In the genomic region with DNA sequence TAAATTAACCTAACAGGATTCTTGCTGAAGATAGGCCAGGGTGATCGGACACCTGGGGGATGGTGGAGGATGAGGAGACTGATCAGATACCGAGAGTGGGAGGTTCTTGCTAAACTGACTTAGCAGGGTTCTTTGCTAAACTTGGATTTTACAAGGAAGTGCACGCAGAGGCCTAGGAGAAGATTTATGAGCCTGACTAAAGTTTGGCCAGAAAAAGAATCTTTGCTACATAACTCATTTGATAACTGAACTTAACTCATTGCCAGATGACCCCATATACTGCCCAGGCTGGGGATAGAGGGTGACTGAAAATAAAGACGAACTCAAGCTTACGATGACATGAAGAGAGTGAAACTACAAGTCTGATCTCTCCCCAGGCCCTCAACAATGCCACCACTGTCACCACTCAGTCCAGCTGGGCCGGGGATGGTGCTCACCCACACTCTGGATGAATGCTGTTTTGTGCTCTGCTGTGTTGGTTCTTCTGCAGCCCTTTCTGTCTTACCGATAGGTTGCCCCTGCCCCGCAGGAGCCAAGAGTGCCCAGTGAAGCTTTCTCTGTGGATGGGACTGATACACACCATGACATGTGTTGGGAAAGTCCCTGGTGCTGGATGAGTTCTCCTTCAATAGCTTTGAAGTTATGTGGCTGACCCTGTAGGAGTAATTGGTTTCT, we compare ENCODE assay signal across 12 cellular contexts. TPM values are rescaled to one million over a fixed set of nuclear protein-coding genes. Genes with fewer than 3 reads are reported as not detected.
DNase-seq lines count a peak whose midpoint lies in the region; ATAC-seq, FAIRE-seq and TF ChIP-seq lines count a peak whose summit lies in the region.
"Had no signal": no experiment of that assay in that cellular context is flagged by ENCODE, and none has a peak within 500 bp of the region (broad histone marks: within the 10 kb centered on the region; RNA-seq: fewer than 3 reads in every experiment).

No MANE protein-coding gene starts in this region.

- H3K27me3 ChIP-seq in HepG2 (ENCODE audit: control insufficient read depth in 1 of 2, insufficient read depth in 2 of 2, low read length in 2 of 2) = no peaks in the 10 kb centered on the region
- no peaks in the 10 kb centered on the region for H3K27me3 ChIP-seq in right lobe of liver
- no peaks in the 10 kb centered on the region for H3K27me3 ChIP-seq in GM12878 (replicated peaks in 1 of 2; ENCODE audit: control insufficient read depth in 2 of 2, insufficient read depth in 2 of 2, low read length in 1 of 2)
- H3K27me3 ChIP-seq in aorta (ENCODE audit: control insufficient read depth in 1 of 2, insufficient read depth in 2 of 2, low read length in 1 of 2) = no peaks in the 10 kb centered on the region
- H3K27me3 ChIP-seq: upper lobe of left lung had no signal

- TF ChIP-seq EP300 in HepG2 (IDR thresholded peaks at IDR 0.05; ENCODE audit: low read depth in 2 of 2, low read length in 2 of 2) (no peak), HepG2 (CRISPR knock-in tag; IDR thresholded peaks at IDR 0.05; ENCODE audit: borderline replicate concordance) (no peak), GM12878 (IDR thresholded peaks at IDR 0.05; ENCODE audit: borderline replicate concordance in 1 of 2, control insufficient read depth in 1 of 2, low read depth in 2 of 2, low read length in 2 of 2) (no peak)

- H3K36me3 Mint-ChIP-seq in naive B cell = no peaks in the 10 kb centered on the region

- H3K4me3 Mint-ChIP-seq in naive B cell = no peak overlapping the region
- H3K4me3 Mint-ChIP-seq: central memory CD8-positive, alpha-beta T cell had no signal

- H3K9me3 ChIP-seq in HepG2 (ENCODE audit: low read length) = no peaks in the 10 kb centered on the region
- H3K9me3 ChIP-seq in right lobe of liver = no peaks in the 10 kb centered on the region
- H3K9me3 ChIP-seq in GM12878 (replicated peaks; ENCODE audit: control insufficient read depth, insufficient read depth, low read length) = no peaks in the 10 kb centered on the region
- H3K9me3 ChIP-seq in aorta (ENCODE audit: control insufficient read depth, low read length) = no peaks in the 10 kb centered on the region
- H3K9me3 ChIP-seq: upper lobe of left lung had no signal

- DNase-seq in HepG2 (ENCODE audit: low spot score) (peak; percentile 50), right lobe of liver (no peak), GM12878 (ENCODE audit: low read depth, low spot score) (no peak), naive B cell (no peak), aorta (no peak), HUDEP-2 (lab: John Stamatoyannopoulos, UW; ENCODE audit: unreplicated experiment in 76 of 76) (no peak), cerebellar cortex (ENCODE audit: low spot score) (no peak), NCI-H526 (lab: John Stamatoyannopoulos, UW) (no peak)
- DNase-seq: activated CD4-positive, alpha-beta T cell treated with anti-CD3 and anti-CD28 coated beads, Interleukin-2, amount 50 U/mL, for 4 hours; OCI-M1; upper lobe of left lung had no signal

- CTCF ChIA-PET in HepG2 (lab: Yijun Ruan, JAX; ENCODE audit: low intra/inter-chr PET ratio, low total read pairs) = no interaction called here
- CTCF ChIA-PET in GM12878 (lab: Yijun Ruan, JAX) = interaction anchor here (0.9 kb wide), 1 partner anchor 21 kb away, joined by 3 read pairs; no protein-coding TSS in a partner anchor

- POLR2A ChIA-PET in HepG2 (lab: Yijun Ruan, JAX) = interaction anchor here (1.3 kb wide), 1 partner anchor 29 kb away, joined by 5 read pairs; a partner anchor contains a TSS
- POLR2A ChIA-PET in GM12878 (lab: Charles Lee) = interaction anchor here (1.2 kb wide), 1 partner anchor 221 kb away, joined by 3 read pairs; no protein-coding TSS in a partner anchor

- TF ChIP-seq CTCF in HepG2 (CRISPR knock-in tag; IDR thresholded peaks at IDR 0.05) (no peak), right lobe of liver (IDR thresholded peaks at IDR 0.05) (no peak), GM12878 (IDR thresholded peaks at IDR 0.05 in 2 of 3, conservative IDR thresholded peaks at IDR 0.05 in 1 of 3; ENCODE audit: control insufficient read depth in 2 of 3, extremely low read depth in 1 of 3, insufficient read depth in 1 of 3, low read depth in 3 of 3, low read length in 3 of 3) (no peak)

- 75% methylated on average over 8 of the region's 8 CpGs for WGBS in HepG2 (ENCODE audit: low lambda C conversion rate)
- 79% methylated on average over 8 of the region's 8 CpGs for WGBS in right lobe of liver (ENCODE audit: insufficient coverage, low coverage, low lambda C conversion rate, missing lambda C conversion rate)
- 72% methylated on average over 8 of the region's 8 CpGs for WGBS in GM12878 (ENCODE audit: insufficient coverage, insufficient replicate concordance, low lambda C conversion rate, missing lambda C conversion rate)
- WGBS in aorta, 2 donors = 49 to 58% methylated on average over 8 of the region's 8 CpGs

- H3K9me3 Mint-ChIP-seq in naive B cell = no peaks in the 10 kb centered on the region
- H3K9me3 Mint-ChIP-seq: central memory CD8-positive, alpha-beta T cell had no signal

- H2AFZ ChIP-seq in HepG2 (ENCODE audit: low read length) (no peak overlapping the region), GM12878 (ENCODE audit: control insufficient read depth, low read depth, low read length) (no peak overlapping the region)

- peak overlapping the region in 5 of 6 donors; percentile 19 to 62 (median 26) for H3K27ac Mint-ChIP-seq in naive B cell

- H3K4me3 ChIP-seq in HepG2 (replicated peaks in 1 of 3; ENCODE audit: insufficient read depth in 1 of 3, low read depth in 2 of 3, low read length in 3 of 3) (no peak overlapping the region), right lobe of liver (no peak overlapping the region), GM12878 (no peak overlapping the region), aorta (ENCODE audit: low read length in 2 of 2) (no peak overlapping the region)
- H3K4me3 ChIP-seq: upper lobe of left lung had no signal

- H3K79me2 ChIP-seq in HepG2 (ENCODE audit: insufficient read depth, low read length) (peaks cover 40% of the 10 kb centered on the region), GM12878 (ENCODE audit: control insufficient read depth, insufficient read depth, low read length) (no peaks in the 10 kb centered on the region; the same call in 1 of the 2 replicates)

- peak overlapping the region; percentile 46 for H3K4me2 ChIP-seq in HepG2 (ENCODE audit: low read depth, low read length)
- peak overlapping the region; percentile 3; the same call in 1 of the 2 replicates for H3K4me2 ChIP-seq in GM12878 (ENCODE audit: control insufficient read depth, insufficient read depth)

- no TSS peak for BruUV-seq in HepG2 (replicated peaks; lab: Mats Ljungman, UMichigan)
- no TSS peak for BruUV-seq in GM12878 (replicated peaks; lab: Mats Ljungman, UMichigan)

- peaks cover 35 to 70% (median 69%) of the 10 kb centered on the region in 3 donors for H3K4me1 Mint-ChIP-seq in naive B cell
- H3K4me1 Mint-ChIP-seq: central memory CD8-positive, alpha-beta T cell had no signal

- peaks cover 58% of the 10 kb centered on the region for H3K4me1 ChIP-seq in HepG2 (ENCODE audit: insufficient read depth, low read length)
- H3K4me1 ChIP-seq in right lobe of liver = peaks cover 0 to 41% (median 18%) of the 10 kb centered on the region in 4 donors
- H3K4me1 ChIP-seq in GM12878 (ENCODE audit: control insufficient read depth, insufficient read depth, low read length) = peaks cover 15% of the 10 kb centered on the region; the same call in 1 of the 2 replicates
- H3K4me1 ChIP-seq in aorta (ENCODE audit: control insufficient read depth in 1 of 2, insufficient read depth in 2 of 2, low read length in 2 of 2) = peaks cover 7 to 15% of the 10 kb centered on the region in 2 donors

- H4K20me1 ChIP-seq in HepG2 (ENCODE audit: insufficient read depth, low read length) = no peaks in the 10 kb centered on the region
- H4K20me1 ChIP-seq in GM12878 (ENCODE audit: control insufficient read depth, insufficient read depth) = no peaks in the 10 kb centered on the region

- TF ChIP-seq RAD21 in HepG2 (CRISPR knock-in tag; IDR thresholded peaks at IDR 0.05) (no peak), GM12878 (IDR thresholded peaks at IDR 0.05; ENCODE audit: insufficient read depth, low read depth, low read length) (no peak)

- peak overlapping the region; percentile 30 for H3K9ac ChIP-seq in HepG2 (ENCODE audit: insufficient read depth, low read depth, low read length)
- H3K9ac ChIP-seq in GM12878 (ENCODE audit: control insufficient read depth, insufficient read depth, low read length) = no peak overlapping the region

- intact Hi-C loops in HepG2 (cut with micrococcal nuclease; ENCODE audit: unreplicated experiment) = loop anchor here (10.0 kb wide), 1 partner anchor 152 kb away; no protein-coding TSS in a partner anchor
- intact Hi-C loops in right lobe of liver (cut with DNase I) = no loop called here
- intact Hi-C loops in GM12878 (cut with micrococcal nuclease; ENCODE audit: unreplicated experiment) = no loop called here
- intact Hi-C loops in aorta (cut with DNase I) = loop anchor here in 1 of 2 donors (5.0 kb wide), 2 partner anchors 44 to 64 kb away; no protein-coding TSS in a partner anchor

- ATAC-seq in HepG2 (peak; percentile 19; the same call in 2 of the 3 replicates), right lobe of liver (no peak), GM12878 (peak; percentile 64), naive B cell (ENCODE audit: low read depth in 2 of 2) (peak; percentile 67 to 70), aorta (ENCODE audit: low FRiP score) (no peak)

- H3K36me3 ChIP-seq in HepG2 (replicated peaks in 1 of 2; ENCODE audit: control insufficient read depth in 1 of 2, insufficient read depth in 2 of 2, low read length in 2 of 2) (no peaks in the 10 kb centered on the region), right lobe of liver (no peaks in the 10 kb centered on the region), GM12878 (ENCODE audit: control insufficient read depth in 2 of 2, insufficient read depth in 2 of 2, low read length in 1 of 2) (no peaks in the 10 kb centered on the region), aorta (ENCODE audit: control insufficient read depth in 1 of 2, insufficient read depth in 2 of 2, low read length in 1 of 2) (no peaks in the 10 kb centered on the region)
- H3K36me3 ChIP-seq: upper lobe of left lung had no signal

- SMC1A ChIA-PET in GM12878 (lab: Charles Lee; ENCODE audit: uncharacterized antibody, unreplicated experiment) = interaction anchor here (0.7 to 0.8 kb wide), 2 partner anchors 9 to 26 kb away, joined by 3 read pairs; no protein-coding TSS in a partner anchor

- H3K27ac ChIP-seq in HepG2 (ENCODE audit: extremely low read length, insufficient read depth, low read length) = peak overlapping the region; percentile 7
- H3K27ac ChIP-seq in right lobe of liver = no peak overlapping the region
- no peak overlapping the region for H3K27ac ChIP-seq in GM12878 (ENCODE audit: control insufficient read depth, insufficient read depth)
- peak overlapping the region; percentile 11 to 65 for H3K27ac ChIP-seq in aorta (ENCODE audit: low read depth in 1 of 2, low read length in 2 of 2)

- FAIRE-seq in HepG2 (lab: Jason Lieb, UNC) = no peak
- FAIRE-seq in GM12878 (lab: Jason Lieb, UNC) = peak; percentile 41

- no peaks in the 10 kb centered on the region for H3K27me3 Mint-ChIP-seq in naive B cell

- RAD21 ChIA-PET in GM12878 (lab: Charles Lee; ENCODE audit: unreplicated experiment) = no interaction called here

- in situ Hi-C loops in HepG2 (cut with HindIII; ENCODE audit: extremely low pct_ligation_motif_present, low pct_unique_long_range_greater_than_20kb) (no loop called here), GM12878 (cut with MboI) (no loop called here)

- TF ChIP-seq POLR2A in HepG2 (IDR thresholded peaks at IDR 0.05; ENCODE audit: insufficient read depth in 1 of 2, low read depth in 2 of 2, low read length in 2 of 2) (no peak), right lobe of liver (IDR thresholded peaks at IDR 0.05) (no peak), GM12878 (IDR thresholded peaks at IDR 0.05; ENCODE audit: low read depth, low read length) (no peak)

RNA-seq across cellular contexts. Expression of a gene that starts 29.0 kb away (rescaled TPM):
- 21.8 and 32.0 TPM in 2 replicates for total RNA-seq in HepG2 (2016; rRNA removed; fragmentation: Illumina TruSeq; extraction: Trizol)
- total RNA-seq in HepG2 (2016; cell fraction: cytosol; rRNA removed; fragmentation: Illumina TruSeq; extraction: Trizol; ENCODE audit: low read depth) = 6.2 and 6.4 TPM in 2 replicates
- 21.0 and 26.5 TPM in 2 replicates for total RNA-seq in HepG2 (2016; cell fraction: insoluble cytoplasmic fraction; rRNA removed; fragmentation: Illumina TruSeq; extraction: Trizol)
- total RNA-seq in HepG2 (2016; cell fraction: membrane; rRNA removed; fragmentation: Illumina TruSeq; extraction: Trizol) = 8.1 and 10.1 TPM in 2 replicates
- 35.3 and 36.6 TPM in 2 replicates for total RNA-seq in HepG2 (2016; cell fraction: nucleus; rRNA removed; fragmentation: Illumina TruSeq; extraction: Trizol)
- polyA plus RNA-seq in HepG2 (2011; rRNA removed) = 16.2 and 19.6 TPM in 2 replicates
- polyA plus RNA-seq in HepG2 (2011; cell fraction: cytosol; rRNA removed) = 6.6 and 10.3 TPM in 2 replicates
- 19.9 and 28.8 TPM in 2 replicates for polyA plus RNA-seq in HepG2 (2011; cell fraction: nucleus; rRNA removed)
- 14.4 and 17.5 TPM in 2 replicates for polyA plus RNA-seq in HepG2 (2012)
- 0.42 and 0.76 TPM in 2 replicates for polyA plus RNA-seq in HepG2 (2016; cell fraction: cytosol; fragmentation: Illumina TruSeq; extraction: Trizol; ENCODE audit: low read depth)
- 13.2 and 13.8 TPM in 2 replicates for polyA plus RNA-seq in HepG2 (2016; cell fraction: insoluble cytoplasmic fraction; fragmentation: Illumina TruSeq; extraction: Trizol; ENCODE audit: low read depth)
- polyA plus RNA-seq in HepG2 (2016; cell fraction: membrane; fragmentation: Illumina TruSeq; extraction: Trizol; ENCODE audit: low read depth) = 1.9 and 2.3 TPM in 2 replicates
- polyA plus RNA-seq in HepG2 (2016; cell fraction: nucleus; fragmentation: Illumina TruSeq; extraction: Trizol; ENCODE audit: insufficient read depth, low read depth) = 21.9 and 25.0 TPM in 2 replicates
- polyA minus RNA-seq in HepG2 (2011; rRNA and poly(A)+ RNA removed; ENCODE audit: low replicate concordance) = 18.5 and 40.1 TPM in 2 replicates
- polyA minus RNA-seq in HepG2 (2011; cell fraction: cytosol; rRNA and poly(A)+ RNA removed) = 15.6 and 16.2 TPM in 2 replicates
- 89.9 and 122 TPM in 2 replicates for polyA minus RNA-seq in HepG2 (2011; cell fraction: nucleus; rRNA and poly(A)+ RNA removed)
- 10 to 100 TPM; 24.1 to 53.9 (median 35.8) TPM for total RNA-seq in right lobe of liver
- 239 and 251 TPM in 2 replicates for total RNA-seq in GM12878 (2013; cell fraction: nucleolus; rRNA removed)
- 3.8 and 4.7 TPM in 2 replicates for total RNA-seq in GM12878 (2014; rRNA removed)
- total RNA-seq in GM12878 (2014; rRNA removed; fragmentation: Illumina TruSeq; extraction: Trizol) = 2.6 and 3.8 TPM in 2 replicates
- total RNA-seq in GM12878 (2021) = 3.8 and 4.2 TPM in 2 replicates
- polyA plus RNA-seq in GM12878 (2011; ENCODE audit: low read depth) = 10.0 TPM
- polyA plus RNA-seq in GM12878 (2011; rRNA removed) = 7.8 and 9.4 TPM in 2 replicates
- 3.5 and 3.6 TPM in 2 replicates for polyA plus RNA-seq in GM12878 (2011; cell fraction: cytosol; rRNA removed)
- 9.8 and 10.8 TPM in 2 replicates for polyA plus RNA-seq in GM12878 (2011; cell fraction: nucleus; rRNA removed)
- 11.3 and 22.7 TPM in 2 replicates for polyA plus RNA-seq in GM12878 (2012)
- polyA plus RNA-seq in GM12878 (2014; fragmentation: Illumina TruSeq; extraction: Trizol) = 3.5 and 4.7 TPM in 2 replicates
- polyA plus RNA-seq in GM12878 (2014; fragmentation: Nextera tagmentation; extraction: Ambion mirVana) = under 1 TPM; 0.47 to 0.55 TPM
- polyA plus RNA-seq in GM12878 (2014; rRNA removed) = 1.9 and 2.8 TPM in 2 replicates
- 1 to 10 TPM; 4.7 to 6.8 TPM for polyA plus RNA-seq in GM12878 (2016; fragmentation: Nextera tagmentation; extraction: Ambion mirVana)
- polyA minus RNA-seq in GM12878 (2011; rRNA and poly(A)+ RNA removed) = 12.4 and 14.4 TPM in 2 replicates
- 3.6 TPM in 2 replicates for polyA minus RNA-seq in GM12878 (2011; cell fraction: cytosol; rRNA and poly(A)+ RNA removed)
- polyA minus RNA-seq in GM12878 (2011; cell fraction: nucleus; rRNA and poly(A)+ RNA removed) = 10.6 and 12.5 TPM in 2 replicates
- 10 to 100 TPM in 4 of 6 donors, 1 to 10 TPM in 2; 8.2 to 19.0 (median 14.4) TPM for polyA plus RNA-seq in naive B cell (ENCODE audit: low read depth in 6 of 6)
- total RNA-seq in aorta = 100 to 1,000 TPM; 175 to 247 TPM
- 10 to 100 TPM; 29.7 to 41.8 TPM for polyA plus RNA-seq in aorta

Comparison
In these comparisons a context has a peak if more than half of its experiments do, and no peak if none do; other contexts are left out.
1. ATAC-seq: peak in HepG2 (single experiment), GM12878 (single experiment) and naive B cell (2 of 2); none in right lobe of liver (0 of 4) and aorta (single experiment).
2. H3K27ac ChIP-seq: peak in HepG2 (single experiment) and aorta (2 of 2); none in right lobe of liver (0 of 3) and GM12878 (single experiment).